In genomic region chr20:36179170-36179945, GRCh38 we compare ENCODE assay signal across 22 cellular contexts. TPM values are rescaled to one million over a fixed set of nuclear protein-coding genes. Genes with fewer than 3 reads are reported as not detected.
DNase-seq lines count a peak whose midpoint lies in the region; ATAC-seq, FAIRE-seq and TF ChIP-seq lines count a peak whose summit lies in the region.
"Had no signal": no experiment of that assay in that cellular context is flagged by ENCODE, and none has a peak within 500 bp of the region (broad histone marks: within the 10 kb centered on the region; RNA-seq: fewer than 3 reads in every experiment).

No MANE protein-coding gene starts in this region.

- H3K36me3 ChIP-seq in HepG2 (replicated peaks in 1 of 2; ENCODE audit: control insufficient read depth in 1 of 2, insufficient read depth in 2 of 2, low read length in 2 of 2) = peaks cover 23 to 43% of the 10 kb centered on the region in 2 experiments; a peak in 4 of 5 replicates
- no peaks in the 10 kb centered on the region for H3K36me3 ChIP-seq in right lobe of liver
- peaks cover 25 to 58% of the 10 kb centered on the region in 2 donors for H3K36me3 ChIP-seq in kidney (ENCODE audit: control insufficient read depth in 1 of 2, insufficient read depth in 2 of 2, low read length in 2 of 2)
- H3K36me3 ChIP-seq in smooth muscle cell (ENCODE audit: low read depth) = no peaks in the 10 kb centered on the region

- no peak overlapping the region for H3K27ac ChIP-seq in HepG2 (ENCODE audit: extremely low read length, insufficient read depth, low read length)
- H3K27ac ChIP-seq in right lobe of liver = no peak overlapping the region
- H3K27ac ChIP-seq in angular gyrus (ENCODE audit: low read depth, low read length) = peak overlapping the region; percentile 34
- no peak overlapping the region for H3K27ac ChIP-seq in kidney (ENCODE audit: low read depth in 2 of 2, low read length in 2 of 2)
- no peak overlapping the region for H3K27ac ChIP-seq in smooth muscle cell (ENCODE audit: low read depth)
- H3K27ac ChIP-seq: cardiac muscle cell, epithelial cell of prostate, tibial artery had no signal

- POLR2A ChIA-PET in HepG2 (lab: Yijun Ruan, JAX) = no interaction called here

- H3K27me3 ChIP-seq in HepG2 (ENCODE audit: control insufficient read depth in 1 of 2, insufficient read depth in 2 of 2, low read length in 2 of 2) = no peaks in the 10 kb centered on the region
- H3K27me3 ChIP-seq in right lobe of liver = no peaks in the 10 kb centered on the region
- no peaks in the 10 kb centered on the region for H3K27me3 ChIP-seq in smooth muscle cell (ENCODE audit: low read depth)
- H3K27me3 ChIP-seq: cardiac muscle cell, dorsolateral prefrontal cortex, tibial artery had no signal

- no peak for TF ChIP-seq POLR2A in HepG2 (IDR thresholded peaks at IDR 0.05; ENCODE audit: insufficient read depth in 1 of 2, low read depth in 2 of 2, low read length in 2 of 2)
- no peak for TF ChIP-seq POLR2A in right lobe of liver (IDR thresholded peaks at IDR 0.05)

- H3K4me1 ChIP-seq in HepG2 (ENCODE audit: insufficient read depth, low read length) = peaks cover 29% of the 10 kb centered on the region
- H3K4me1 ChIP-seq in right lobe of liver = peaks cover 0 to 12% (median 0%) of the 10 kb centered on the region in 4 donors
- peaks cover 2 to 3% of the 10 kb centered on the region in 2 donors for H3K4me1 ChIP-seq in kidney (ENCODE audit: control insufficient read depth in 1 of 2, insufficient read depth in 1 of 2, low read depth in 1 of 2, low read length in 2 of 2)
- no peaks in the 10 kb centered on the region for H3K4me1 ChIP-seq in smooth muscle cell (ENCODE audit: low read depth)
- H3K4me1 ChIP-seq: tibial artery had no signal

- CTCF ChIA-PET in HepG2 (lab: Yijun Ruan, JAX; ENCODE audit: low intra/inter-chr PET ratio, low total read pairs) = no interaction called here

- TF ChIP-seq CTCF in HepG2 (CRISPR knock-in tag; IDR thresholded peaks at IDR 0.05) (no peak), right lobe of liver (IDR thresholded peaks at IDR 0.05) (no peak), kidney (IDR thresholded peaks at IDR 0.05; ENCODE audit: borderline replicate concordance, extremely low read depth, insufficient read depth) (no peak), smooth muscle cell (IDR thresholded peaks at IDR 0.05; ENCODE audit: borderline replicate concordance, insufficient read depth, poor library complexity, severe bottlenecking) (no peak)

- TF ChIP-seq EP300 in HepG2 (IDR thresholded peaks at IDR 0.05; ENCODE audit: low read depth in 2 of 2, low read length in 2 of 2) = no peak
- no peak for TF ChIP-seq EP300 in HepG2 (CRISPR knock-in tag; IDR thresholded peaks at IDR 0.05; ENCODE audit: borderline replicate concordance)

- H3K4me2 ChIP-seq in HepG2 (ENCODE audit: low read depth, low read length) = no peak overlapping the region
- no peak overlapping the region for H3K4me2 ChIP-seq in smooth muscle cell

- no peak for ATAC-seq in HepG2
- no peak for ATAC-seq in right lobe of liver
- no peak for ATAC-seq in GM21367 (IDR thresholded peaks at IDR 0.05; ENCODE audit: unreplicated experiment)
- ATAC-seq: natural killer cell, Panc1 had no signal

- H3K9me3 ChIP-seq in HepG2 (ENCODE audit: low read length) (no peaks in the 10 kb centered on the region), right lobe of liver (no peaks in the 10 kb centered on the region), kidney (ENCODE audit: control insufficient read depth in 1 of 2, low read length in 2 of 2) (no peaks in the 10 kb centered on the region), smooth muscle cell (replicated peaks; ENCODE audit: low read depth) (no peaks in the 10 kb centered on the region)
- H3K9me3 ChIP-seq: tibial artery had no signal

- DNase-seq in HepG2 (ENCODE audit: low spot score) = no peak
- no peak for DNase-seq in right lobe of liver
- peak; percentile 42 for DNase-seq in kidney
- DNase-seq in superior temporal gyrus (ENCODE audit: extremely low spot score) = peak; percentile 30
- DNase-seq in NCI-H1092 treated with DMSO at 0.1 percent for 48 hours (lab: John Stamatoyannopoulos, UW) = no peak
- no peak for DNase-seq in smooth muscle cell (lab: John Stamatoyannopoulos, UW; ENCODE audit: unreplicated experiment)
- DNase-seq: ACHN; activated gamma-delta T cell; DMS79 treated with DMSO at 0.1 percent for 48 hours; mammary epithelial cell; MV-4-11; natural killer cell; stimulated activated naive CD4-positive, alpha-beta T cell; T-helper 2 cell; tibial artery had no signal

- in situ Hi-C loops in HepG2 (cut with HindIII; ENCODE audit: extremely low pct_ligation_motif_present, low pct_unique_long_range_greater_than_20kb) = no loop called here

- intact Hi-C loops in HepG2 (cut with micrococcal nuclease; ENCODE audit: unreplicated experiment) (no loop called here), right lobe of liver (cut with DNase I) (no loop called here), kidney (cut with DNase I) (no loop called here)

- TF ChIP-seq RAD21 in HepG2 (CRISPR knock-in tag; IDR thresholded peaks at IDR 0.05) = no peak

- H3K79me2 ChIP-seq in HepG2 (ENCODE audit: insufficient read depth, low read length) = no peaks in the 10 kb centered on the region
- H3K79me2 ChIP-seq in smooth muscle cell (ENCODE audit: low read depth) = no peaks in the 10 kb centered on the region

- H4K20me1 ChIP-seq in HepG2 (ENCODE audit: insufficient read depth, low read length) = no peaks in the 10 kb centered on the region
- peaks cover 9% of the 10 kb centered on the region for H4K20me1 ChIP-seq in smooth muscle cell (ENCODE audit: low read depth)

- FAIRE-seq in HepG2 (lab: Jason Lieb, UNC) = no peak
- FAIRE-seq in kidney (lab: Jason Lieb, UNC) = no peak
- FAIRE-seq: H54 had no signal

- 96% methylated on average over 7 of the region's 9 CpGs for WGBS in HepG2 (ENCODE audit: low lambda C conversion rate)
- WGBS in right lobe of liver (ENCODE audit: insufficient coverage, low coverage, low lambda C conversion rate, missing lambda C conversion rate) = 90% methylated on average over 5 of the region's 9 CpGs
- 88% methylated on average over 9 of the region's 9 CpGs for WGBS in smooth muscle cell (ENCODE audit: low lambda C conversion rate)

- no TSS peak for BruUV-seq in HepG2 (replicated peaks; lab: Mats Ljungman, UMichigan)

- H3F3A ChIP-seq in smooth muscle cell (ENCODE audit: low read depth) = no peaks in the 10 kb centered on the region

- H3K9ac ChIP-seq in HepG2 (ENCODE audit: insufficient read depth, low read depth, low read length) (no peak overlapping the region), kidney (ENCODE audit: low read length in 2 of 2) (no peak overlapping the region), smooth muscle cell (ENCODE audit: low read depth) (no peak overlapping the region)

- H3K4me3 ChIP-seq in HepG2 (replicated peaks in 1 of 3; ENCODE audit: insufficient read depth in 1 of 3, low read depth in 2 of 3, low read length in 3 of 3) = no peak overlapping the region
- no peak overlapping the region for H3K4me3 ChIP-seq in right lobe of liver
- H3K4me3 ChIP-seq in kidney (ENCODE audit: low read length in 2 of 2) = no peak overlapping the region
- no peak overlapping the region for H3K4me3 ChIP-seq in smooth muscle cell
- H3K4me3 ChIP-seq: cardiac muscle cell, dorsolateral prefrontal cortex, tibial artery had no signal

- H2AFZ ChIP-seq in HepG2 (ENCODE audit: low read length) (no peak overlapping the region), smooth muscle cell (ENCODE audit: low read depth) (no peak overlapping the region)

RNA-seq across cellular contexts. Expression of gene EPB41L1, which starts 24.8 kb away (rescaled TPM):
- total RNA-seq in HepG2 (2016; rRNA removed; fragmentation: Illumina TruSeq; extraction: Trizol) (16.7 and 20.8 TPM in 2 replicates), right lobe of liver (10 to 100 TPM in 1 of 6 experiments, 1 to 10 TPM in 5; 3.1 to 13.2 (median 5.3) TPM), kidney (230 TPM), smooth muscle cell (18.0 and 29.4 TPM in 2 replicates)
- total RNA-seq in HepG2 (2016; cell fraction: cytosol; rRNA removed; fragmentation: Illumina TruSeq; extraction: Trizol; ENCODE audit: low read depth) = 17.4 and 17.7 TPM in 2 replicates
- total RNA-seq in HepG2 (2016; cell fraction: insoluble cytoplasmic fraction; rRNA removed; fragmentation: Illumina TruSeq; extraction: Trizol) = 14.4 and 18.0 TPM in 2 replicates
- total RNA-seq in HepG2 (2016; cell fraction: membrane; rRNA removed; fragmentation: Illumina TruSeq; extraction: Trizol) = 56.5 and 60.6 TPM in 2 replicates
- 12.9 and 17.3 TPM in 2 replicates for total RNA-seq in HepG2 (2016; cell fraction: nucleus; rRNA removed; fragmentation: Illumina TruSeq; extraction: Trizol)
- polyA plus RNA-seq in HepG2 (2011; rRNA removed) (39.0 and 53.0 TPM in 2 replicates), kidney (ENCODE audit: insufficient read depth, low read depth, low replicate concordance) (53.2 TPM), smooth muscle cell (14.8 and 20.4 TPM in 2 replicates)
- 32.6 and 36.6 TPM in 2 replicates for polyA plus RNA-seq in HepG2 (2011; cell fraction: cytosol; rRNA removed)
- polyA plus RNA-seq in HepG2 (2011; cell fraction: nucleus; rRNA removed) = 28.0 and 46.3 TPM in 2 replicates
- 66.5 and 66.8 TPM in 2 replicates for polyA plus RNA-seq in HepG2 (2012)
- 51.2 and 58.4 TPM in 2 replicates for polyA plus RNA-seq in HepG2 (2016; cell fraction: cytosol; fragmentation: Illumina TruSeq; extraction: Trizol; ENCODE audit: low read depth)
- polyA plus RNA-seq in HepG2 (2016; cell fraction: insoluble cytoplasmic fraction; fragmentation: Illumina TruSeq; extraction: Trizol; ENCODE audit: low read depth) = 34.8 and 53.2 TPM in 2 replicates
- 96.9 and 114 TPM in 2 replicates for polyA plus RNA-seq in HepG2 (2016; cell fraction: membrane; fragmentation: Illumina TruSeq; extraction: Trizol; ENCODE audit: low read depth)
- 24.4 and 28.5 TPM in 2 replicates for polyA plus RNA-seq in HepG2 (2016; cell fraction: nucleus; fragmentation: Illumina TruSeq; extraction: Trizol; ENCODE audit: insufficient read depth, low read depth)
- polyA minus RNA-seq in HepG2 (2011; rRNA and poly(A)+ RNA removed; ENCODE audit: low replicate concordance) = 15.0 and 50.3 TPM in 2 replicates
- 28.8 and 48.7 TPM in 2 replicates for polyA minus RNA-seq in HepG2 (2011; cell fraction: cytosol; rRNA and poly(A)+ RNA removed)
- polyA minus RNA-seq in HepG2 (2011; cell fraction: nucleus; rRNA and poly(A)+ RNA removed) = 20.4 and 20.9 TPM in 2 replicates

RNA-seq across cellular contexts. Expression of gene AAR2, which starts 56.9 kb away (rescaled TPM):
- total RNA-seq in HepG2 (2016; rRNA removed; fragmentation: Illumina TruSeq; extraction: Trizol) (46.2 and 56.5 TPM in 2 replicates), right lobe of liver (10 to 100 TPM; 11.8 to 16.7 (median 13.5) TPM), kidney (27.8 TPM), smooth muscle cell (25.9 and 26.6 TPM in 2 replicates)
- 6.6 and 7.3 TPM in 2 replicates for total RNA-seq in HepG2 (2016; cell fraction: cytosol; rRNA removed; fragmentation: Illumina TruSeq; extraction: Trizol; ENCODE audit: low read depth)
- 45.1 and 55.7 TPM in 2 replicates for total RNA-seq in HepG2 (2016; cell fraction: insoluble cytoplasmic fraction; rRNA removed; fragmentation: Illumina TruSeq; extraction: Trizol)
- 15.6 and 16.1 TPM in 2 replicates for total RNA-seq in HepG2 (2016; cell fraction: membrane; rRNA removed; fragmentation: Illumina TruSeq; extraction: Trizol)
- total RNA-seq in HepG2 (2016; cell fraction: nucleus; rRNA removed; fragmentation: Illumina TruSeq; extraction: Trizol) = 31.3 and 35.6 TPM in 2 replicates
- polyA plus RNA-seq in HepG2 (2011; rRNA removed) (45.2 and 50.5 TPM in 2 replicates), kidney (ENCODE audit: insufficient read depth, low read depth, low replicate concordance) (29.7 TPM), smooth muscle cell (37.5 and 39.9 TPM in 2 replicates)
- polyA plus RNA-seq in HepG2 (2011; cell fraction: cytosol; rRNA removed) = 37.7 and 43.1 TPM in 2 replicates
- 28.8 and 29.0 TPM in 2 replicates for polyA plus RNA-seq in HepG2 (2011; cell fraction: nucleus; rRNA removed)
- 29.3 and 35.7 TPM in 2 replicates for polyA plus RNA-seq in HepG2 (2012)
- 4.9 and 5.0 TPM in 2 replicates for polyA plus RNA-seq in HepG2 (2016; cell fraction: cytosol; fragmentation: Illumina TruSeq; extraction: Trizol; ENCODE audit: low read depth)
- 57.6 and 57.7 TPM in 2 replicates for polyA plus RNA-seq in HepG2 (2016; cell fraction: insoluble cytoplasmic fraction; fragmentation: Illumina TruSeq; extraction: Trizol; ENCODE audit: low read depth)
- 9.6 and 9.7 TPM in 2 replicates for polyA plus RNA-seq in HepG2 (2016; cell fraction: membrane; fragmentation: Illumina TruSeq; extraction: Trizol; ENCODE audit: low read depth)
- 41.9 and 45.1 TPM in 2 replicates for polyA plus RNA-seq in HepG2 (2016; cell fraction: nucleus; fragmentation: Illumina TruSeq; extraction: Trizol; ENCODE audit: insufficient read depth, low read depth)
- 89.7 and 103 TPM in 2 replicates for polyA minus RNA-seq in HepG2 (2011; rRNA and poly(A)+ RNA removed; ENCODE audit: low replicate concordance)
- polyA minus RNA-seq in HepG2 (2011; cell fraction: cytosol; rRNA and poly(A)+ RNA removed) = 24.4 and 25.0 TPM in 2 replicates
- 26.8 and 34.2 TPM in 2 replicates for polyA minus RNA-seq in HepG2 (2011; cell fraction: nucleus; rRNA and poly(A)+ RNA removed)

Comparison
In these comparisons a context has a peak if more than half of its experiments do, and no peak if none do; other contexts are left out.
1. DNase-seq: peak in kidney (single experiment) and superior temporal gyrus (single experiment); none in HepG2 (single experiment), right lobe of liver (0 of 3), NCI-H1092 treated with DMSO at 0.1 percent for 48 hours (single experiment) and smooth muscle cell (single experiment).